11 cellular contexts compared by ENCODE assay signal in the genomic region with DNA sequence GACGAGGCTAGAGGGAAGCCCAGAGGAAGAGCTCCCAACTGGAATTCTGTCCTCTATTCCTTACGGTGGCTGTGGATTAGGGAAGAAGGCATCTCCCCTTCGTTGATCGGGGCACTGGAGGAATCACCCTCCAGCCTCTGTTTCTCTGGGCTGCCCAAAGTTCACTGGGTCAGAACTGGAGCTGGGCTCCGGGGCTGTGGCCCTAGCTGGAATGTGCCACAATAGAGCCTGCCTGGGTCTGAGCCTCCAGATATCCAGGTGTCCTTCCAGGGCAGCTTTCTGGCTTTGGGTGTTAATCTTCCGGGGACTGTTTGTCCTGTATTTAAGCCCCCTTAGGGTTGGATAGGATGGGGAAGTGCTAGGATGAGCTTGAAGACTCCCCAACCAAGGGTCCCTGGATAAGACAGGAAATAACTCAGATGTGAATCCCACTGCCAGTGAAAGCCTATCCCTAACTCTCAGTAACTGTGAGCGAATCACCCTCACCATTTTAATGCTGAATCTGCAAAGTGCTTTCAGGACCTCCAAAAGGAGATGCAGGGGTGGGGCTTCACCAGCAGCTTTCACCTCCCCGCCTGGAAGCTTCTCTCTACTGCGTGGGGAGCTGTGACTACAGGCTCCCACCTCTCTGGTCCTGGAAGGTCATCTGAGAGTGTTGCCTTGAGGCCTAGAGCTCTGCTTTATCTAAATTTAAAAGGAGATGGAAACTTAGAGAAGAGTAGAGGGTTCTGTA. TPM values are rescaled to one million over a fixed set of nuclear protein-coding genes. Genes with fewer than 3 reads are reported as not detected.
DNase-seq lines count a peak whose midpoint lies in the region; ATAC-seq and TF ChIP-seq lines count a peak whose summit lies in the region.
"Had no signal": no experiment of that assay in that cellular context is flagged by ENCODE, and none has a peak within 500 bp of the region (broad histone marks: within the 10 kb centered on the region; RNA-seq: fewer than 3 reads in every experiment).

No MANE protein-coding gene starts in this region.

- peak overlapping the region; percentile 61 to 67 for H3K27ac ChIP-seq in liver (ENCODE audit: low read depth in 1 of 2, low read length in 2 of 2)
- H3K27ac ChIP-seq in tibial nerve = peak overlapping the region in 3 of 4 donors; percentile 40 to 95 (median 76)

- TF ChIP-seq CTCF in MCF 10A (IDR thresholded peaks at IDR 0.05; ENCODE audit: unreplicated experiment) (no peak), liver (IDR thresholded peaks at IDR 0.05; ENCODE audit: low read depth, low read length, missing input control) (no peak), tibial nerve (IDR thresholded peaks at IDR 0.05) (no peak)

- POLR2A ChIA-PET in MCF 10A (lab: Yijun Ruan, JAX) = interaction anchor here (1.2 to 4.2 kb wide), 3 partner anchors 17 to 315 kb away, joined by 3 to 31 read pairs (median 4); partner anchors contain the start of genes TNKS1BP1 and UBE2L6

- WGBS in liver = 60% methylated on average over 9 of the region's 9 CpGs
- WGBS in tibial nerve, 2 donors = 22 to 33% methylated on average over 7 to 9 of the region's 9 CpGs

- H3K9me3 ChIP-seq in liver (ENCODE audit: control insufficient read depth in 4 of 4, low read length in 3 of 4) = no peaks in the 10 kb centered on the region
- no peaks in the 10 kb centered on the region for H3K9me3 ChIP-seq in tibial nerve
- H3K9me3 ChIP-seq: transverse colon had no signal

- CTCF ChIA-PET in MCF 10A (lab: Yijun Ruan, JAX) = interaction anchor here (0.6 to 13.5 kb wide), 47 partner anchors 8 to 873 kb away, joined by 3 to 315 read pairs (median 4); partner anchors contain the start of genes RTN4RL2, SSRP1, UBE2L6 and YPEL4

- no peak for TF ChIP-seq POLR2A in tibial nerve (IDR thresholded peaks at IDR 0.05)

- DNase-seq in activated naive CD4-positive, alpha-beta T cell treated with anti-CD3 and anti-CD28 coated beads, Interleukin-2, amount 50 U/mL, for 16 hours = no peak
- DNase-seq in MCF 10A (ENCODE audit: unreplicated experiment) (no peak), tibial nerve (ENCODE audit: low spot score in 2 of 2) (no peak), SW480 (ENCODE audit: low spot score) (no peak)
- no peak for DNase-seq in effector CD8-positive, alpha-beta T cell (lab: John Stamatoyannopoulos, UW)
- DNase-seq: activated CD4-positive, CD25-positive, alpha-beta regulatory T cell; AML-193; transverse colon had no signal

- TF ChIP-seq RAD21 in liver (IDR thresholded peaks at IDR 0.05) = no peak

- H3K9me3 Mint-ChIP-seq in activated naive CD4-positive, alpha-beta T cell treated with anti-CD3 and anti-CD28 coated beads, Interleukin-2, amount 50 U/mL, for 24 hours = no peaks in the 10 kb centered on the region
- no peaks in the 10 kb centered on the region for H3K9me3 Mint-ChIP-seq in MCF 10A (ENCODE audit: unreplicated experiment)

- no peak overlapping the region for H3K4me3 ChIP-seq in liver (ENCODE audit: low read depth in 1 of 3, low read length in 3 of 3)
- peak overlapping the region in 2 of 4 donors; percentile 69 to 90 for H3K4me3 ChIP-seq in tibial nerve

- peaks cover 13 to 45% (median 23%) of the 10 kb centered on the region in 4 donors for H3K4me1 ChIP-seq in liver (ENCODE audit: control insufficient read depth in 4 of 4, insufficient read depth in 4 of 4, low read length in 3 of 4)
- H3K4me1 ChIP-seq in tibial nerve = peaks cover 0 to 48% (median 21%) of the 10 kb centered on the region in 4 donors

- no peak overlapping the region for H3K27ac Mint-ChIP-seq in activated naive CD4-positive, alpha-beta T cell treated with anti-CD3 and anti-CD28 coated beads, Interleukin-2, amount 50 U/mL, for 24 hours
- H3K27ac Mint-ChIP-seq in MCF 10A (ENCODE audit: low read depth, unreplicated experiment) = peak overlapping the region; percentile 96

- ATAC-seq in HG02870 (IDR thresholded peaks at IDR 0.05; ENCODE audit: unreplicated experiment) = no peak

- peak overlapping the region in 1 of 2 donors; percentile 17 for H3K9ac ChIP-seq in liver (ENCODE audit: low read depth in 1 of 2, low read length in 2 of 2)

- no peaks in the 10 kb centered on the region for H3K36me3 Mint-ChIP-seq in activated naive CD4-positive, alpha-beta T cell treated with anti-CD3 and anti-CD28 coated beads, Interleukin-2, amount 50 U/mL, for 24 hours
- peaks cover 24% of the 10 kb centered on the region for H3K36me3 Mint-ChIP-seq in MCF 10A (ENCODE audit: insufficient read depth, unreplicated experiment)

- peaks cover 17% of the 10 kb centered on the region for H3K4me1 Mint-ChIP-seq in activated naive CD4-positive, alpha-beta T cell treated with anti-CD3 and anti-CD28 coated beads, Interleukin-2, amount 50 U/mL, for 24 hours
- peaks cover 5% of the 10 kb centered on the region for H3K4me1 Mint-ChIP-seq in MCF 10A (ENCODE audit: insufficient read depth, unreplicated experiment)

- H3K27me3 Mint-ChIP-seq in activated naive CD4-positive, alpha-beta T cell treated with anti-CD3 and anti-CD28 coated beads, Interleukin-2, amount 50 U/mL, for 24 hours = peaks cover 5% of the 10 kb centered on the region
- no peaks in the 10 kb centered on the region for H3K27me3 Mint-ChIP-seq in MCF 10A (ENCODE audit: insufficient read depth, unreplicated experiment)

- TF ChIP-seq EP300 in tibial nerve (IDR thresholded peaks at IDR 0.05) = no peak

- no TSS peak for BruUV-seq in MCF 10A (replicated peaks; lab: Mats Ljungman, UMichigan)

- peak overlapping the region; percentile 89 for H3K4me3 Mint-ChIP-seq in activated naive CD4-positive, alpha-beta T cell treated with anti-CD3 and anti-CD28 coated beads, Interleukin-2, amount 50 U/mL, for 24 hours
- peak overlapping the region; percentile 92 for H3K4me3 Mint-ChIP-seq in MCF 10A (ENCODE audit: unreplicated experiment)

- intact Hi-C loops in MCF 10A (cut with micrococcal nuclease) = loop anchor here (5.0 kb wide), 1 partner anchor 293 kb away; no protein-coding TSS in a partner anchor

- H3K27me3 ChIP-seq in liver (ENCODE audit: control insufficient read depth in 4 of 4, insufficient read depth in 4 of 4, low read length in 3 of 4) = no peaks in the 10 kb centered on the region
- no peaks in the 10 kb centered on the region for H3K27me3 ChIP-seq in tibial nerve

- H3K36me3 ChIP-seq in liver (ENCODE audit: control insufficient read depth in 4 of 4, insufficient read depth in 3 of 4, low read depth in 1 of 4, low read length in 3 of 4) = no peaks in the 10 kb centered on the region
- H3K36me3 ChIP-seq in tibial nerve = no peaks in the 10 kb centered on the region
- H3K36me3 ChIP-seq: transverse colon had no signal

TF ChIP-seq in liver, 16 proteins besides CTCF, POLR2A, EP300 and RAD21:
- no peak for TF ChIP-seq NR2F2 (IDR thresholded peaks at IDR 0.05)
- no peak for TF ChIP-seq FOXA1 (IDR thresholded peaks at IDR 0.05)
- TF ChIP-seq EGR1 (IDR thresholded peaks at IDR 0.05; ENCODE audit: low read depth in 2 of 2) = no peak
- TF ChIP-seq SP1 (IDR thresholded peaks at IDR 0.05) = no peak
- TF ChIP-seq MAX (IDR thresholded peaks at IDR 0.05) = no peak
- no peak for TF ChIP-seq GABPA (IDR thresholded peaks at IDR 0.05 in 1 of 2, conservative IDR thresholded peaks at IDR 0.05 in 1 of 2)

RNA-seq across cellular contexts. Expression of gene YPEL4, which starts 9.5 kb away (rescaled TPM):
- total RNA-seq in MCF 10A (2022) (0.16 TPM in 1 of 2 replicates, not detected in the other), liver (10 to 100 TPM in 1 of 2 donors, under 1 TPM in 1; 0.08 to 19.9 TPM), tibial nerve (1 to 10 TPM in 1 of 4 donors, under 1 TPM in 3; 0.30 to 1.7 (median 0.41) TPM)
- under 1 TPM; 0.14 to 0.31 TPM for polyA plus RNA-seq in liver

RNA-seq across cellular contexts. Expression of gene CLP1, which starts 17.3 kb away (rescaled TPM):
- 8.6 and 9.2 TPM in 2 replicates for total RNA-seq in MCF 10A (2022)
- total RNA-seq in liver = 10 to 100 TPM; 10.1 to 12.3 TPM
- 1 to 10 TPM; 5.9 to 6.6 TPM for polyA plus RNA-seq in liver
- 10 to 100 TPM in 1 of 4 donors, 1 to 10 TPM in 3; 6.3 to 15.1 (median 7.8) TPM for total RNA-seq in tibial nerve

RNA-seq across cellular contexts. Expression of gene ZDHHC5, which starts 27.7 kb away (rescaled TPM):
- 73.8 and 74.6 TPM in 2 replicates for total RNA-seq in MCF 10A (2022)
- total RNA-seq in liver = 10 to 100 TPM; 27.1 to 31.4 TPM
- 10 to 100 TPM in 1 of 2 donors, 1 to 10 TPM in 1; 7.2 to 25.1 TPM for polyA plus RNA-seq in liver
- 10 to 100 TPM; 26.0 to 57.3 (median 33.7) TPM for total RNA-seq in tibial nerve

RNA-seq across cellular contexts. Expression of gene SERPING1, which starts 42.7 kb away (rescaled TPM):
- 1.1 TPM in 1 of 2 replicates, not detected in the other for total RNA-seq in MCF 10A (2022)
- total RNA-seq in liver = 100 to 1,000 TPM; 235 to 541 TPM
- 1,000 to 10,000 TPM; 2,487 to 2,911 TPM for polyA plus RNA-seq in liver
- 100 to 1,000 TPM; 508 to 826 (median 607) TPM for total RNA-seq in tibial nerve
